6 cellular contexts compared by ENCODE assay signal in the genomic region with DNA sequence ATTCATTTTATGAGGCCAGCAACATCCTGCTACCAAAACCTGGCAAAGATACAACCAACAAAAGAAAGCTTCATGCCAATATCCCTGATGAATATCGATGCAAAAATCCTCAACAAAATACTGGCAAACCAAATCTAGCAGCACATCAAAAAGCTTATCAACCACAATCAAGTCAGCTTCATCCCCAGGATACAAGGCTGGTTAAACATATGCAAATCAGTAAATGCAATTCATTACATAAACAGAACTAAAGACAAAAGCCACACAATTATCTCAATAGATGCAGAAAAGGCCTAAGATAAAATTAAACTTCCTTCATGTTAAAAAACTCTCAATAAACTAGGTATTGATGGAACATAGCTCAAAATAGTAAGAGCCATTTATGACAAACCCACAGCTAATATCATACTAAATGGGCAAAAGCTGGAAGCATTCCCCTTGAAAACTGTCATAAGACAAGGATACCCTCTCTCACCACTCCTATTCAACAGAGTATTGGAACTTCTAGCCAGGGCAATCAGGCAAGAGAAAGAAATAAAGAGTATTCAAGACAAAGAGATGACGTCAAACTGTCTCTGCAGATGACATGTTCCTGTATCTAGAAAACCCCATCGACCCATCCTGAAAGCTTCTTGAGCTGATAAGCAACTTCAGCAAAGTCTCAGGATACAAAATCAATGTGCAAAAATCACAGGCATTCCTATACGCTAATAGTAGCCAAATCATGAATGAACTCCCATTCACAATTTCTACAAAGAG. TPM values are rescaled to one million over a fixed set of nuclear protein-coding genes. Genes with fewer than 3 reads are reported as not detected.
DNase-seq lines count a peak whose midpoint lies in the region; ATAC-seq and TF ChIP-seq lines count a peak whose summit lies in the region.
"Not testable (repeated sequence)": the region's sequence is repeated elsewhere in the genome, so short reads cannot be mapped to it uniquely, and the experiment has no call there.

No MANE protein-coding gene starts in this region.

- H3K36me3 Mint-ChIP-seq in Caco-2 (ENCODE audit: insufficient read depth, unreplicated experiment), result peaks cover 67% of the 10 kb centered on the region
- H3K36me3 Mint-ChIP-seq in T-helper 17 cell (ENCODE audit: low read depth), result not testable (repeated sequence)
- peaks cover 12 to 28% of the 10 kb centered on the region in 2 donors for H3K36me3 Mint-ChIP-seq in activated T-cell treated with anti-CD3 and anti-CD28 coated beads, Interleukin-2, amount 50 U/mL, for 72 hours (ENCODE audit: insufficient read depth in 2 of 2)
- H3K36me3 Mint-ChIP-seq in naive B cell, result peaks cover 18 to 42% of the 10 kb centered on the region in 2 donors

- H3K27me3 ChIP-seq in BLaER1; Caco-2 (replicated peaks; ENCODE audit: control insufficient read depth, insufficient read depth, low read length): not testable (repeated sequence)

- not testable (repeated sequence) for H3K9ac ChIP-seq in BLaER1

- H3K4me2 ChIP-seq in BLaER1, result peak overlapping the region; percentile 27

- POLR2A ChIA-PET in Caco-2 (lab: Charles Lee), result not testable (repeated sequence)

- not testable (repeated sequence) for H3K9me3 ChIP-seq in BLaER1; Caco-2; T-helper 17 cell (ENCODE audit: control insufficient read depth, low read length, poor library complexity, severe bottlenecking)

- H3K27me3 Mint-ChIP-seq in Caco-2 (ENCODE audit: insufficient read depth, unreplicated experiment); T-helper 17 cell; activated T-cell treated with anti-CD3 and anti-CD28 coated beads, Interleukin-2, amount 50 U/mL, for 72 hours (ENCODE audit: low read depth); naive B cell: not testable (repeated sequence)

- intact Hi-C loops in Caco-2 (cut with micrococcal nuclease; ENCODE audit: unreplicated experiment), result not testable (repeated sequence)

- H3K4me1 ChIP-seq in BLaER1, result peaks cover 15% of the 10 kb centered on the region
- not testable (repeated sequence) for H3K4me1 ChIP-seq in Caco-2

- not testable (repeated sequence) for BruUV-seq in Caco-2 (replicated peaks; lab: Mats Ljungman, UMichigan)

- CTCF ChIA-PET in Caco-2 (lab: Charles Lee), result not testable (repeated sequence)

- H3K9me3 Mint-ChIP-seq in Caco-2 (ENCODE audit: unreplicated experiment), result peaks cover 17% of the 10 kb centered on the region
- peaks cover 8 to 12% of the 10 kb centered on the region in 2 donors for H3K9me3 Mint-ChIP-seq in activated T-cell treated with anti-CD3 and anti-CD28 coated beads, Interleukin-2, amount 50 U/mL, for 72 hours
- peaks cover 5 to 51% (median 23%) of the 10 kb centered on the region in 7 donors for H3K9me3 Mint-ChIP-seq in naive B cell

- H3K4me1 Mint-ChIP-seq in Caco-2 (ENCODE audit: low read depth, unreplicated experiment), result not testable (repeated sequence)
- H3K4me1 Mint-ChIP-seq in T-helper 17 cell, result peaks cover 21% of the 10 kb centered on the region
- H3K4me1 Mint-ChIP-seq in activated T-cell treated with anti-CD3 and anti-CD28 coated beads, Interleukin-2, amount 50 U/mL, for 72 hours (ENCODE audit: low read depth), result peaks cover 44% of the 10 kb centered on the region
- H3K4me1 Mint-ChIP-seq in naive B cell, result peaks cover 43 to 66% (median 65%) of the 10 kb centered on the region in 3 donors

- H3K4me3 Mint-ChIP-seq in Caco-2 (ENCODE audit: unreplicated experiment), result not testable (repeated sequence)
- H3K4me3 Mint-ChIP-seq in T-helper 17 cell (peak overlapping the region; percentile 39), naive B cell (peak overlapping the region; percentile 42 to 85 (median 76))
- H3K4me3 Mint-ChIP-seq in activated T-cell treated with anti-CD3 and anti-CD28 coated beads, Interleukin-2, amount 50 U/mL, for 72 hours, result peak overlapping the region in 1 of 2 donors; percentile 21

- ATAC-seq in T-helper 17 cell, result not testable (repeated sequence)
- ATAC-seq in activated T-cell treated with anti-CD3 and anti-CD28 coated beads, Interleukin-2, amount 50 U/mL, for 72 hours (replicated peaks in 1 of 2), result peak in 1 of 2 donors; percentile 50
- peak; percentile 70 to 76 for ATAC-seq in naive B cell (ENCODE audit: low read depth in 2 of 2)

- not testable (repeated sequence) for H3K27ac ChIP-seq in BLaER1

- H3K4me3 ChIP-seq in BLaER1; Caco-2 (ENCODE audit: low read depth, low read length): not testable (repeated sequence)

- H3K27ac Mint-ChIP-seq in Caco-2 (ENCODE audit: unreplicated experiment), result peak overlapping the region; percentile 46
- H3K27ac Mint-ChIP-seq in T-helper 17 cell, result not testable (repeated sequence)
- peak overlapping the region; percentile 7 for H3K27ac Mint-ChIP-seq in activated T-cell treated with anti-CD3 and anti-CD28 coated beads, Interleukin-2, amount 50 U/mL, for 72 hours
- H3K27ac Mint-ChIP-seq in naive B cell, result peak overlapping the region; percentile 36 to 98 (median 85)

- not testable (repeated sequence) for DNase-seq in Caco-2; T-helper 17 cell; activated T-cell treated with anti-CD3 and anti-CD28 coated beads, Interleukin-2, amount 50 U/mL, for 72 hours
- DNase-seq in NAMALWA (ENCODE audit: low spot score), result peak; percentile 30
- peak; percentile 45 for DNase-seq in naive B cell

- not testable (repeated sequence) for TF ChIP-seq CTCF in Caco-2 (IDR thresholded peaks at IDR 0.05; ENCODE audit: insufficient read depth in 1 of 2, low read depth in 1 of 2, low read length in 1 of 2, severe bottlenecking in 1 of 2, unreplicated experiment in 1 of 2)

- not testable (repeated sequence) for H3K36me3 ChIP-seq in BLaER1; Caco-2 (ENCODE audit: control insufficient read depth, insufficient read depth, low read length)

- not testable (repeated sequence) for H4K20me1 ChIP-seq in BLaER1

RNA-seq across cellular contexts. Expression of gene TPK1, which starts 35.0 kb away (rescaled TPM):
- total RNA-seq in Caco-2 (2022), result 72.0 and 86.6 TPM in 2 replicates
- total RNA-seq in T-helper 17 cell, result 10 to 100 TPM; 20.3 to 21.7 TPM
- total RNA-seq in activated T-cell treated with anti-CD3 and anti-CD28 coated beads, Interleukin-2, amount 50 U/mL, for 72 hours, result 10 to 100 TPM; 26.2 to 31.3 TPM
- polyA plus RNA-seq in naive B cell (ENCODE audit: low read depth in 6 of 6), result 10 to 100 TPM; 29.0 to 43.8 (median 38.3) TPM
